ENCODE assay signal across 2 cellular contexts in genomic region chr1:199122085-199122484, GRCh38.
TF ChIP-seq lines count a peak whose summit lies in the region.

No MANE protein-coding gene starts in this region.

TF ChIP-seq in IMR-90, 13 proteins besides CTCF, POLR2A, EP300 and RAD21 (continued from another document):
- TF ChIP-seq CEBPB (IDR thresholded peaks at IDR 0.05; ENCODE audit: low read depth, low read length) = no peak
- TF ChIP-seq FOS (IDR thresholded peaks at IDR 0.05; ENCODE audit: low read depth, low read length) = no peak
- TF ChIP-seq NFE2L2 (IDR thresholded peaks at IDR 0.05; ENCODE audit: low read depth, low read length) = no peak
- TF ChIP-seq RCOR1 (IDR thresholded peaks at IDR 0.05; ENCODE audit: insufficient replicate concordance, low read length) = no peak
- TF ChIP-seq MAZ (IDR thresholded peaks at IDR 0.05; ENCODE audit: borderline replicate concordance, low read depth, low read length) = no peak
- TF ChIP-seq SMC3 (IDR thresholded peaks at IDR 0.05; ENCODE audit: low read depth, low read length) = no peak
- TF ChIP-seq BHLHE40 (IDR thresholded peaks at IDR 0.05; ENCODE audit: low read depth, low read length) = no peak
- no peak for TF ChIP-seq CHD1 (IDR thresholded peaks at IDR 0.05; ENCODE audit: low read depth, low read length)
- TF ChIP-seq RFX5 (IDR thresholded peaks at IDR 0.05; ENCODE audit: low read depth, low read length) = no peak
- no peak for TF ChIP-seq MXI1 (IDR thresholded peaks at IDR 0.05; ENCODE audit: borderline replicate concordance, low read depth, low read length)

TF ChIP-seq in SK-N-SH treated with all-trans-retinoic acid at 6 μM for 48 hours, 23 proteins besides CTCF, POLR2A, EP300 and RAD21 (continued from another document):
- TF ChIP-seq TSHZ2 (CRISPR knock-in tag; IDR thresholded peaks at IDR 0.05) = no peak
- TF ChIP-seq PATZ1 (CRISPR knock-in tag; IDR thresholded peaks at IDR 0.05; ENCODE audit: borderline replicate concordance) = no peak
- no peak for TF ChIP-seq GLIS3 (CRISPR knock-in tag; IDR thresholded peaks at IDR 0.05)
- TF ChIP-seq ZC3H10 (CRISPR knock-in tag; IDR thresholded peaks at IDR 0.05) = no peak
